Comparison of ENCODE assay signal across 1 cellular context in the genomic region with DNA sequence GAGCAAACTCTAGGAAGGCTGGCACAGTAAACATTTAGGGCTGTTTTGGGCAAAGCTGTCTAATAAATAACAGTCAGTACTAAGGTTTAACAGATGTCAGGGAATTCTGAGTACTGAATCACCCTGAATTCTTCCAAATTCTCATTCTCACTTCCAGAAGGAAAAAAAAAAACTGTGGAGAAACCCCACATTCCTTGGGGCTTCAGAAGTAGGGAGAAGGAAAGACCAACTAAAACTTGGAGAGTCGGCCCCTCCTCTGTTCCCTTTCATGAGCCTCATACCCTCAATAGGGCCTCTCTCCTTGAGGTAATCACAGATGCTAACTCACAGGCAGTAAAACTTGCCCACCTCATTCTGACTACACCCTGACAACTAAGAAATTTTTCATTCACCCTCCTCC.
TF ChIP-seq lines count a peak whose summit lies in the region.

No MANE protein-coding gene starts in this region.

TF ChIP-seq in A549, 52 proteins besides CTCF, POLR2A, EP300 and RAD21 (continued from another document):
- TF ChIP-seq ATOH8 (CRISPR knock-in tag; IDR thresholded peaks at IDR 0.05; ENCODE audit: low read depth), result no peak
- TF ChIP-seq CBX2 (IDR thresholded peaks at IDR 0.05; ENCODE audit: borderline replicate concordance, low read depth), result no peak
- no peak for TF ChIP-seq ZC3H11A (IDR thresholded peaks at IDR 0.05)
- TF ChIP-seq, protein P1, sequence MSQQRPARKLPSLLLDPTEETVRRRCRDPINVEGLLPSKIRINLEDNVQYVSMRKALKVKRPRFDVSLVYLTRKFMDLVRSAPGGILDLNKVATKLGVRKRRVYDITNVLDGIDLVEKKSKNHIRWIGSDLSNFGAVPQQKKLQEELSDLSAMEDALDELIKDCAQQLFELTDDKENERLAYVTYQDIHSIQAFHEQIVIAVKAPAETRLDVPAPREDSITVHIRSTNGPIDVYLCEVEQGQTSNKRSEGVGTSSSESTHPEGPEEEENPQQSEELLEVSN (IDR thresholded peaks at IDR 0.05; ENCODE audit: borderline replicate concordance, low read depth), result no peak
TF ChIP-seq in A549: peak in this region for 0.
